Comparison of ENCODE assay signal across 8 cellular contexts in the genomic region with DNA sequence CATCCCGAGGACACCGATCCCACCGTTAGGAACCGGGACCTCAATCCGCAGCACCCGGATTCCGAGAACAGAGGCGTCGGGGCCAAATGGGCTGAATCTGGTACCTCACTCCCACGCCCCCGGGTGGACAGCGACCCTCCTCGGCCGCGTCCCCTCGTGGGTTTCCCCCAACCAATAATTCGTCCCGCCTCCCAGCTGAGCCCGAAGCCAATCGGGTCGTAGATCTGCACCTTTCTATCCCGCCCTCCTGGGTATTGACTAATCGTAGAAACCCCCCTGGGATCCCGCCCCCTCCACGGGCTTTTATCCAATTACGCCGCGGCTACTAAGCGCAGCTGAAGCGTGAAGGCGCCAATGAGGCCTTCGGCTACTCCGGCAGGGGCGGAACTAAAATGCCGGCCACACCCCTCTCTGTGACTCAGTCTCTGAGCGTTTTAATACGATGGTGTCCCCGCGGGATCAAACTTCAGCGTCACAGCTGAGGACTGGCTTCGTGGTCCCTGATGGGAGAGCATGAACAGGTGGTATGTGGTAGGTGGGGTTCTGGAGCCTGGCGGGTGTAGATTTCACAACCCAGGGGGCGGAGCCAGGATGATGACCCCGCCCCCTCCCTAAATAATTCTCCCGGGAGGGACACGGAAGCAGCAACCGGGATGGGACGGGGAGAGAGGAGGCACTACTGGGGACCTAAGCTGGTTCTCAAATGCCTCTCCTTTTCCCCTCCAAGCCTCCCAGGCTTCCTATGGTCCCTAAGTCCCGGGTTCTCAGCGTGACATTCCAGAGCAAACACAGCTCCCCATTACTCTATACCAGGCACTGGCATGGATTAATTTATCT. TPM values are rescaled to one million over a fixed set of nuclear protein-coding genes. Genes with fewer than 3 reads are reported as not detected.
DNase-seq lines count a peak whose midpoint lies in the region; TF ChIP-seq lines count a peak whose summit lies in the region.

A gene with protein sequence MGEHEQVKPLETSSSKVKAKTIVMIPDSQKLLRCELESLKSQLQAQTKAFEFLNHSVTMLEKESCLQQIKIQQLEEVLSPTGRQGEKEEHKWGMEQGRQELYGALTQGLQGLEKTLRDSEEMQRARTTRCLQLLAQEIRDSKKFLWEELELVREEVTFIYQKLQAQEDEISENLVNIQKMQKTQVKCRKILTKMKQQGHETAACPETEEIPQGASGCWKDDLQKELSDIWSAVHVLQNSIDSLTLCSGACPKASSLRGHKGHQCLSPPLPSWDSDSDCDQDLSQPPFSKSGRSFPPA (plus strand): TSS at position 416 of the 837 bp plus-strand sequence. CDS start 88 bp downstream, at position 504.
A gene (minus strand): TSS at position 165 of the 837 bp plus-strand sequence. CDS start 649 bp downstream, outside the sequence.

- CTCF ChIA-PET in SK-N-SH (lab: Yijun Ruan, JAX) = interaction anchor here (0.7 to 3.0 kb wide), 7 partner anchors 31 to 189 kb away, joined by 3 to 23 read pairs (median 6); a partner anchor contains a TSS

- peaks cover 18% of the 10 kb centered on the region for H3F3A ChIP-seq in SK-N-SH (replicated peaks; ENCODE audit: insufficient read depth)

- TF ChIP-seq RAD21 in SK-N-SH (IDR thresholded peaks at IDR 0.05; ENCODE audit: low read length) = no peak

- H3K4me1 Mint-ChIP-seq in HFFc6 (ENCODE audit: low read depth) = peaks cover 30% of the 10 kb centered on the region

- H3K4me3 ChIP-seq in GM08714 (ENCODE audit: low read length) = peak within 1 kb of the TSS; percentile 74
- H3K4me3 ChIP-seq in NB4 (ENCODE audit: low read depth, low read length) = peak within 1 kb of the TSS; percentile 84
- peak within 1 kb of the TSS; percentile 74 to 96 for H3K4me3 ChIP-seq in SK-N-SH (ENCODE audit: low read depth in 2 of 2, low read length in 1 of 2)

- peak within 1 kb of the TSS; percentile 76 for H3K9ac ChIP-seq in SK-N-SH

- H3K4me2 ChIP-seq in SK-N-SH = peak within 1 kb of the TSS; percentile 95

- H3K9me3 Mint-ChIP-seq in HFFc6 = peaks cover 12% of the 10 kb centered on the region

- DNase-seq in HFFc6 (peak; percentile 99), NB4 (ENCODE audit: low read depth) (peak; percentile 98), SK-N-SH (peak; percentile 95), germinal center (ENCODE audit: low spot score) (peak; percentile 98), non-pigmented ciliary epithelial cell (ENCODE audit: low read depth) (peak; percentile 96), superior temporal gyrus (ENCODE audit: extremely low spot score) (peak; percentile 99)
- DNase-seq in activated naive CD4-positive, alpha-beta T cell treated with anti-CD3 and anti-CD28 coated beads, Interleukin-2, amount 50 U/mL, for 16 hours = peak; percentile 99

- WGBS in SK-N-SH (ENCODE audit: low lambda C conversion rate) = under 1% methylated on average over 32 of the region's 50 CpGs

- H2AFZ ChIP-seq in SK-N-SH (ENCODE audit: low read depth) = peak within 1 kb of the TSS; percentile 96

- peak within 1 kb of the TSS; percentile 95 for H3K4me3 Mint-ChIP-seq in HFFc6

- no peaks in the 10 kb centered on the region for H3K27me3 ChIP-seq in SK-N-SH (ENCODE audit: insufficient read depth)

- H3K79me2 ChIP-seq in SK-N-SH (ENCODE audit: insufficient read depth) = no peaks in the 10 kb centered on the region

- H3K9me3 ChIP-seq in SK-N-SH = no peaks in the 10 kb centered on the region

- peak within 1 kb of the TSS; percentile 90 for H3K27ac Mint-ChIP-seq in HFFc6

- POLR2A ChIA-PET in SK-N-SH (lab: Yijun Ruan, JAX) = interaction anchor here (0.6 to 2.3 kb wide), 4 partner anchors 28 to 53 kb away, joined by 3 to 15 read pairs (median 4); a partner anchor contains a TSS

- TF ChIP-seq EP300 in SK-N-SH (IDR thresholded peaks at IDR 0.05; ENCODE audit: borderline replicate concordance in 1 of 2, low read depth in 1 of 2, low read length in 1 of 2) = no peak

- H4K20me1 ChIP-seq in SK-N-SH (ENCODE audit: insufficient read depth) = peaks cover 7% of the 10 kb centered on the region

- peak; percentile 22; the same call in 1 of the 2 replicates for TF ChIP-seq CTCF in HFFc6 (IDR thresholded peaks at IDR 0.05)
- no peak for TF ChIP-seq CTCF in NB4 (IDR thresholded peaks at IDR 0.05; ENCODE audit: low read depth, low read length)
- peak; percentile 28; the same call in 1 of the 2 replicates for TF ChIP-seq CTCF in SK-N-SH (IDR thresholded peaks at IDR 0.05)

- H3K27me3 Mint-ChIP-seq in HFFc6 (ENCODE audit: insufficient read depth) = peaks cover 2% of the 10 kb centered on the region; the same call in 1 of the 2 replicates

- TF ChIP-seq POLR2A in NB4 (IDR thresholded peaks at IDR 0.05; ENCODE audit: extremely low read depth, insufficient read length) = peak; percentile 40

- peaks cover 13 to 14% of the 10 kb centered on the region in 2 experiments; a peak in 2 of 4 replicates for H3K4me1 ChIP-seq in SK-N-SH (ENCODE audit: control insufficient read depth in 1 of 2, insufficient read depth in 2 of 2, low read depth in 1 of 2, low read length in 1 of 2)

- 0 out of 2 replicates have a peak, but pooled peaks cover 10% of the 10 kb centered on the region for H3K36me3 Mint-ChIP-seq in HFFc6 (ENCODE audit: low read depth)

- H3K9me2 ChIP-seq in SK-N-SH = no peaks in the 10 kb centered on the region

- peaks cover 4 to 7% of the 10 kb centered on the region in 2 experiments for H3K36me3 ChIP-seq in SK-N-SH (replicated peaks in 1 of 2; ENCODE audit: control insufficient read depth in 1 of 2, insufficient read depth in 2 of 2, low read length in 1 of 2)

- peak within 1 kb of the TSS; percentile 58 to 74 for H3K27ac ChIP-seq in SK-N-SH (ENCODE audit: low read depth in 2 of 2, low read length in 1 of 2)

TF ChIP-seq in SK-N-SH, 30 proteins besides CTCF, POLR2A, EP300 and RAD21 (continues in another document):
- TF ChIP-seq SIN3A (IDR thresholded peaks at IDR 0.05; ENCODE audit: borderline replicate concordance, low read depth, low read length) (peak; percentile 80; the same call in 1 of the 2 replicates), CHD2 (IDR thresholded peaks at IDR 0.05; ENCODE audit: low read length, partially characterized antibody) (peak; percentile 92), RFX5 (IDR thresholded peaks at IDR 0.05; ENCODE audit: low read length) (peak; percentile 67), FOXJ3 (CRISPR knock-in tag; IDR thresholded peaks at IDR 0.05) (no peak), ELF1 (IDR thresholded peaks at IDR 0.05) (peak; percentile 57), POLR2AphosphoS5 (IDR thresholded peaks at IDR 0.05; ENCODE audit: low read depth, low read length) (peak; percentile 85), TAF1 (IDR thresholded peaks at IDR 0.05; ENCODE audit: borderline replicate concordance, low read depth, low read length) (peak; percentile 18; the same call in 1 of the 2 replicates), EZH2phosphoT487 (IDR thresholded peaks at IDR 0.05; ENCODE audit: borderline replicate concordance, low read depth) (no peak), NFIC (IDR thresholded peaks at IDR 0.05; ENCODE audit: borderline replicate concordance) (no peak), NRF1 (IDR thresholded peaks at IDR 0.05; ENCODE audit: low read depth, low read length) (no peak), RCOR1 (IDR thresholded peaks at IDR 0.05; ENCODE audit: low read length) (no peak; the same call in 1 of the 2 replicates), JUND (IDR thresholded peaks at IDR 0.05) (no peak; the same call in 1 of the 2 replicates), FOSL2 (IDR thresholded peaks at IDR 0.05; ENCODE audit: borderline replicate concordance, low read depth) (peak; percentile 78; the same call in 1 of the 2 replicates), TCF12 (IDR thresholded peaks at IDR 0.05) (peak; percentile 65; the same call in 1 of the 2 replicates), GATA2 (CRISPR knock-in tag; IDR thresholded peaks at IDR 0.05) (no peak), FOXM1 (IDR thresholded peaks at IDR 0.05; ENCODE audit: low read depth) (no peak), SMC3 (IDR thresholded peaks at IDR 0.05; ENCODE audit: low read depth, low read length) (no peak), TEAD4 (IDR thresholded peaks at IDR 0.05; ENCODE audit: borderline replicate concordance, insufficient read depth) (no peak)
- TF ChIP-seq, protein P1, sequence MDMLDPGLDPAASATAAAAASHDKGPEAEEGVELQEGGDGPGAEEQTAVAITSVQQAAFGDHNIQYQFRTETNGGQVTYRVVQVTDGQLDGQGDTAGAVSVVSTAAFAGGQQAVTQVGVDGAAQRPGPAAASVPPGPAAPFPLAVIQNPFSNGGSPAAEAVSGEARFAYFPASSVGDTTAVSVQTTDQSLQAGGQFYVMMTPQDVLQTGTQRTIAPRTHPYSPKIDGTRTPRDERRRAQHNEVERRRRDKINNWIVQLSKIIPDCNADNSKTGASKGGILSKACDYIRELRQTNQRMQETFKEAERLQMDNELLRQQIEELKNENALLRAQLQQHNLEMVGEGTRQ (IDR thresholded peaks at IDR 0.05; ENCODE audit: borderline replicate concordance, low read depth, low read length) = no peak
- TF ChIP-seq, protein P2, sequence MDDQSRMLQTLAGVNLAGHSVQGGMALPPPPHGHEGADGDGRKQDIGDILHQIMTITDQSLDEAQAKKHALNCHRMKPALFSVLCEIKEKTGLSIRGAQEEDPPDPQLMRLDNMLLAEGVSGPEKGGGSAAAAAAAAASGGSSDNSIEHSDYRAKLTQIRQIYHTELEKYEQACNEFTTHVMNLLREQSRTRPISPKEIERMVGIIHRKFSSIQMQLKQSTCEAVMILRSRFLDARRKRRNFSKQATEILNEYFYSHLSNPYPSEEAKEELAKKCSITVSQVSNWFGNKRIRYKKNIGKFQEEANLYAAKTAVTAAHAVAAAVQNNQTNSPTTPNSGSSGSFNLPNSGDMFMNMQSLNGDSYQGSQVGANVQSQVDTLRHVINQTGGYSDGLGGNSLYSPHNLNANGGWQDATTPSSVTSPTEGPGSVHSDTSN (IDR thresholded peaks at IDR 0.05) = peak; percentile 85

RNA-seq across cellular contexts. Expression of the first gene that starts in this region (rescaled TPM):
- 10 to 100 TPM in 4 of 6 experiments, 1 to 10 TPM in 2; 7.7 to 11.8 (median 10.4) TPM for total RNA-seq in HFFc6 (2021; fragmentation: NEBNext Ultra II Directional; extraction: Animal tissue kit (Norgen Biotek cat#: 25700))
- polyA plus RNA-seq in SK-N-SH (2012; rRNA removed) = 25.2 and 30.1 TPM in 2 replicates
- polyA plus RNA-seq in SK-N-SH (2012; cell fraction: cytosol; rRNA removed) = 11.0 and 15.1 TPM in 2 replicates
- 160 and 203 TPM in 2 replicates for polyA plus RNA-seq in SK-N-SH (2012; cell fraction: nucleus; rRNA removed)

RNA-seq across cellular contexts. Expression of the second gene that starts in this region (rescaled TPM):
- 10 to 100 TPM; 36.9 to 51.8 (median 46.5) TPM for total RNA-seq in HFFc6 (2021; fragmentation: NEBNext Ultra II Directional; extraction: Animal tissue kit (Norgen Biotek cat#: 25700))
- polyA plus RNA-seq in SK-N-SH (2012; rRNA removed) = 209 and 219 TPM in 2 replicates
- polyA plus RNA-seq in SK-N-SH (2012; cell fraction: cytosol; rRNA removed) = 112 and 154 TPM in 2 replicates
- 172 and 193 TPM in 2 replicates for polyA plus RNA-seq in SK-N-SH (2012; cell fraction: nucleus; rRNA removed)

Comparison
In these comparisons a context has a peak if more than half of its experiments do, and no peak if none do; other contexts are left out.
1. Peak in every context shown above with its lines: DNase-seq, H3K4me3 ChIP-seq and H3K27ac ChIP-seq.